In genomic region chr18:35458677-35459441, GRCh38 we compare ENCODE assay signal across 9 cellular contexts. TPM values are rescaled to one million over a fixed set of nuclear protein-coding genes. Genes with fewer than 3 reads are reported as not detected.
DNase-seq lines count a peak whose midpoint lies in the region; ATAC-seq, FAIRE-seq and TF ChIP-seq lines count a peak whose summit lies in the region.
"Had no signal": no experiment of that assay in that cellular context is flagged by ENCODE, and none has a peak within 500 bp of the region (broad histone marks: within the 10 kb centered on the region; RNA-seq: fewer than 3 reads in every experiment).

No MANE protein-coding gene starts in this region.

- TF ChIP-seq RAD21 in SK-N-SH (IDR thresholded peaks at IDR 0.05; ENCODE audit: low read length): no peak

- no peak for TF ChIP-seq EP300 in SK-N-SH (IDR thresholded peaks at IDR 0.05; ENCODE audit: borderline replicate concordance in 1 of 2, low read depth in 1 of 2, low read length in 1 of 2)

- no peaks in the 10 kb centered on the region for H4K20me1 ChIP-seq in SK-N-SH (ENCODE audit: insufficient read depth)

- H3K9me3 Mint-ChIP-seq in stimulated activated naive B cell treated with anti-CD40 and anti-IgM and Interleukin-4, amounts not matched to agents 10 μg/mL and 1 μg/mL and 100 μg/mL, for 72 hours: no peaks in the 10 kb centered on the region

- H3K79me2 ChIP-seq in SK-N-SH (ENCODE audit: insufficient read depth): no peaks in the 10 kb centered on the region

- DNase-seq in A172 (ENCODE audit: low spot score): peak; percentile 98
- peak; percentile 79 for DNase-seq in H4 (ENCODE audit: low spot score)
- no peak for DNase-seq in SK-N-SH
- peak; percentile 76 to 85 (median 80) for DNase-seq in heart left ventricle
- no peak for DNase-seq in stimulated activated naive B cell treated with anti-CD40 and anti-IgM and Interleukin-4, amounts not matched to agents 10 μg/mL and 1 μg/mL and 100 μg/mL, for 72 hours
- DNase-seq in frontal cortex (ENCODE audit: low spot score in 2 of 2): no peak
- DNase-seq in DMS153 treated with DMSO at 0.1 percent for 48 hours (lab: John Stamatoyannopoulos, UW; ENCODE audit: unreplicated experiment): no peak
- DNase-seq in NCI-H2171 treated with DMSO at 0.1 percent for 48 hours (lab: John Stamatoyannopoulos, UW): no peak
- DNase-seq: DND-41 had no signal

- POLR2A ChIA-PET in SK-N-SH (lab: Yijun Ruan, JAX): no interaction called here

- H3K4me3 ChIP-seq in SK-N-SH (ENCODE audit: low read depth in 2 of 2, low read length in 1 of 2): no peak overlapping the region
- no peak overlapping the region for H3K4me3 ChIP-seq in heart left ventricle

- no peaks in the 10 kb centered on the region for H3K9me2 ChIP-seq in SK-N-SH

- H3K9me3 ChIP-seq in SK-N-SH (no peaks in the 10 kb centered on the region), heart left ventricle (no peaks in the 10 kb centered on the region)

- CTCF ChIA-PET in SK-N-SH (lab: Yijun Ruan, JAX): interaction anchor here (0.6 kb wide), 1 partner anchor 23 kb away, joined by 3 read pairs; no protein-coding TSS in a partner anchor

- no peaks in the 10 kb centered on the region for H3K27me3 Mint-ChIP-seq in stimulated activated naive B cell treated with anti-CD40 and anti-IgM and Interleukin-4, amounts not matched to agents 10 μg/mL and 1 μg/mL and 100 μg/mL, for 72 hours

- no peak overlapping the region for H3K9ac ChIP-seq in SK-N-SH

- FAIRE-seq in frontal cortex (lab: Jason Lieb, UNC): no peak

- intact Hi-C loops in heart left ventricle (cut with DNase I): loop anchor here in 3 of 10 donors (5.0 to 10.0 kb wide), 3 partner anchors 38 to 54 kb away; partner anchors contain the start of gene INO80C (in 1 of the 3)

- no peak overlapping the region for H2AFZ ChIP-seq in SK-N-SH (ENCODE audit: low read depth)

- H3K4me1 Mint-ChIP-seq in stimulated activated naive B cell treated with anti-CD40 and anti-IgM and Interleukin-4, amounts not matched to agents 10 μg/mL and 1 μg/mL and 100 μg/mL, for 72 hours: peaks cover 20 to 59% of the 10 kb centered on the region in 2 donors

- peaks cover 8 to 15% of the 10 kb centered on the region in 2 donors for H3K36me3 Mint-ChIP-seq in stimulated activated naive B cell treated with anti-CD40 and anti-IgM and Interleukin-4, amounts not matched to agents 10 μg/mL and 1 μg/mL and 100 μg/mL, for 72 hours

- no peak for TF ChIP-seq POLR2A in heart left ventricle (IDR thresholded peaks at IDR 0.05)

- no peak overlapping the region for H3K4me3 Mint-ChIP-seq in stimulated activated naive B cell treated with anti-CD40 and anti-IgM and Interleukin-4, amounts not matched to agents 10 μg/mL and 1 μg/mL and 100 μg/mL, for 72 hours

- no peak for TF ChIP-seq CTCF in SK-N-SH (IDR thresholded peaks at IDR 0.05)
- TF ChIP-seq CTCF in heart left ventricle (IDR thresholded peaks at IDR 0.05): no peak

- H3K4me1 ChIP-seq in SK-N-SH (ENCODE audit: control insufficient read depth in 1 of 2, insufficient read depth in 2 of 2, low read depth in 1 of 2, low read length in 1 of 2) (peaks cover 10% of the 10 kb centered on the region in 2 experiments; a peak in 2 of 4 replicates), heart left ventricle (peaks cover 0 to 59% (median 42%) of the 10 kb centered on the region in 12 donors)

- H3K36me3 ChIP-seq in SK-N-SH (replicated peaks in 1 of 2; ENCODE audit: control insufficient read depth in 1 of 2, insufficient read depth in 2 of 2, low read length in 1 of 2) (no peaks in the 10 kb centered on the region), heart left ventricle (no peaks in the 10 kb centered on the region)

- no peaks in the 10 kb centered on the region for H3F3A ChIP-seq in SK-N-SH (replicated peaks; ENCODE audit: insufficient read depth)

- H3K27ac ChIP-seq in SK-N-SH (ENCODE audit: low read depth in 2 of 2, low read length in 1 of 2): no peak overlapping the region
- peak overlapping the region in 11 of 12 donors; percentile 48 to 83 (median 59) for H3K27ac ChIP-seq in heart left ventricle

- H3K4me2 ChIP-seq in SK-N-SH: peak overlapping the region; percentile 3; the same call in 1 of the 2 replicates

- H3K27me3 ChIP-seq in SK-N-SH (ENCODE audit: insufficient read depth): no peaks in the 10 kb centered on the region
- H3K27me3 ChIP-seq in heart left ventricle: no peaks in the 10 kb centered on the region

- WGBS in SK-N-SH (ENCODE audit: low lambda C conversion rate): 64% methylated on average over 3 of the region's 4 CpGs
- WGBS in heart left ventricle, 4 donors: 37 to 56% (median 48%) methylated on average over 4 of the region's 4 CpGs

- H3K27ac Mint-ChIP-seq in stimulated activated naive B cell treated with anti-CD40 and anti-IgM and Interleukin-4, amounts not matched to agents 10 μg/mL and 1 μg/mL and 100 μg/mL, for 72 hours: peak overlapping the region; percentile 42

- peak; percentile 75 to 96 (median 94) for ATAC-seq in heart left ventricle
- ATAC-seq in stimulated activated naive B cell treated with anti-CD40 and anti-IgM and Interleukin-4, amounts not matched to agents 10 μg/mL and 1 μg/mL and 100 μg/mL, for 72 hours (replicated peaks): peak; percentile 70 to 71

TF ChIP-seq in SK-N-SH, 30 proteins besides CTCF, POLR2A, EP300 and RAD21:
- TF ChIP-seq TCF12 (IDR thresholded peaks at IDR 0.05): peak; percentile 65
- TF ChIP-seq FOSL2 (IDR thresholded peaks at IDR 0.05; ENCODE audit: borderline replicate concordance, low read depth): peak; percentile 64
- TF ChIP-seq, protein P1, sequence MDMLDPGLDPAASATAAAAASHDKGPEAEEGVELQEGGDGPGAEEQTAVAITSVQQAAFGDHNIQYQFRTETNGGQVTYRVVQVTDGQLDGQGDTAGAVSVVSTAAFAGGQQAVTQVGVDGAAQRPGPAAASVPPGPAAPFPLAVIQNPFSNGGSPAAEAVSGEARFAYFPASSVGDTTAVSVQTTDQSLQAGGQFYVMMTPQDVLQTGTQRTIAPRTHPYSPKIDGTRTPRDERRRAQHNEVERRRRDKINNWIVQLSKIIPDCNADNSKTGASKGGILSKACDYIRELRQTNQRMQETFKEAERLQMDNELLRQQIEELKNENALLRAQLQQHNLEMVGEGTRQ (IDR thresholded peaks at IDR 0.05; ENCODE audit: borderline replicate concordance, low read depth, low read length): no peak
- peak; percentile 62 for TF ChIP-seq JUND (IDR thresholded peaks at IDR 0.05)
- TF ChIP-seq MAX (IDR thresholded peaks at IDR 0.05; ENCODE audit: low read depth): 0 out of 2 replicates have a peak, but pooled peaks have one; percentile 26
- TF ChIP-seq, protein P2, sequence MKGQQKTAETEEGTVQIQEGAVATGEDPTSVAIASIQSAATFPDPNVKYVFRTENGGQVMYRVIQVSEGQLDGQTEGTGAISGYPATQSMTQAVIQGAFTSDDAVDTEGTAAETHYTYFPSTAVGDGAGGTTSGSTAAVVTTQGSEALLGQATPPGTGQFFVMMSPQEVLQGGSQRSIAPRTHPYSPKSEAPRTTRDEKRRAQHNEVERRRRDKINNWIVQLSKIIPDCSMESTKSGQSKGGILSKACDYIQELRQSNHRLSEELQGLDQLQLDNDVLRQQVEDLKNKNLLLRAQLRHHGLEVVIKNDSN (IDR thresholded peaks at IDR 0.05; ENCODE audit: borderline replicate concordance, low read depth): no peak
- TF ChIP-seq YY1 (IDR thresholded peaks at IDR 0.05; ENCODE audit: low read depth): no peak
- TF ChIP-seq PBX3 (IDR thresholded peaks at IDR 0.05): no peak
- TF ChIP-seq TEAD4 (IDR thresholded peaks at IDR 0.05; ENCODE audit: borderline replicate concordance, insufficient read depth): 0 out of 2 replicates have a peak, but pooled peaks have one; percentile 52
- TF ChIP-seq RXRA (IDR thresholded peaks at IDR 0.05; ENCODE audit: borderline replicate concordance, low read depth): no peak
TF ChIP-seq in SK-N-SH: peak in this region for 5.

RNA-seq across cellular contexts. Expression of gene INO80C, which starts 38.9 kb away (rescaled TPM):
- total RNA-seq in A172 (2014; rRNA removed; shearing (Covaris generic)): 3.5 and 9.6 TPM in 2 replicates
- 3.2 and 4.9 TPM in 2 replicates for total RNA-seq in H4 (2014; rRNA removed; shearing (Covaris generic))
- polyA plus RNA-seq in SK-N-SH (2012; rRNA removed) (17.0 and 17.7 TPM in 2 replicates), heart left ventricle (10 to 100 TPM; 24.7 to 25.2 TPM)
- polyA plus RNA-seq in SK-N-SH (2012; cell fraction: cytosol; rRNA removed): 13.9 and 16.9 TPM in 2 replicates
- 19.8 and 21.7 TPM in 2 replicates for polyA plus RNA-seq in SK-N-SH (2012; cell fraction: nucleus; rRNA removed)
- total RNA-seq in heart left ventricle (10 to 100 TPM in 7 of 9 donors, 1 to 10 TPM in 2; 5.6 to 29.0 (median 22.3) TPM), frontal cortex (7.3 TPM)

Comparison
In these comparisons a context has a peak if more than half of its experiments do, and no peak if none do; other contexts are left out.
1. DNase-seq: peak in A172 (single experiment), H4 (single experiment) and heart left ventricle (5 of 5); none in SK-N-SH (single experiment), stimulated activated naive B cell treated with anti-CD40 and anti-IgM and Interleukin-4, amounts not matched to agents 10 μg/mL and 1 μg/mL and 100 μg/mL, for 72 hours (single experiment), frontal cortex (0 of 2), DMS153 treated with DMSO at 0.1 percent for 48 hours (single experiment) and NCI-H2171 treated with DMSO at 0.1 percent for 48 hours (single experiment).
2. H3K27ac ChIP-seq: peak in heart left ventricle (11 of 12); none in SK-N-SH (0 of 2).